Comparison of ENCODE assay signal across 20 cellular contexts in the genomic region with DNA sequence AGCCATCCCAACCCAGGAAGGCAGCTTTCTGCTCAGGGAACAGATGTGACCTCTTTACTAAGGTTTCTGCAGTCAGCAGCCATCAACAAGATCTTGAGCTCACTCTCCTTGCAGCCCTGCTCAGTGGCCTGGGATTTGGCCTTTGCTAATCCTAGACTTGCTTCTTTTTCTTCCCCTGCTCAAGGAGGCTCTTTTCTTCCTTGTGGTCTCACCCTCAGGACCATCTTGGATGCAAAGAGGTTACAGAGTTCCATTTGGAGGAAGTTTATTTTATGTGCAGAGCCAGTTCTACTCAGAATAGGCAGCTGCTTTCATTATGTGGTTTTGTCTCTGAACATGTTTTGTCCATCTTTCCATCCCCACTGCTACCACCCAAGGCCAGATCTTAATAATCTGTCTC. TPM values are rescaled to one million over a fixed set of nuclear protein-coding genes. Genes with fewer than 3 reads are reported as not detected.
DNase-seq lines count a peak whose midpoint lies in the region; ATAC-seq and TF ChIP-seq lines count a peak whose summit lies in the region.
"Had no signal": no experiment of that assay in that cellular context is flagged by ENCODE, and none has a peak within 500 bp of the region (broad histone marks: within the 10 kb centered on the region; RNA-seq: fewer than 3 reads in every experiment).

No MANE protein-coding gene starts in this region.

- no peak for ATAC-seq in activated naive CD8-positive, alpha-beta T cell treated with anti-CD3 and anti-CD28 coated beads, Interleukin-2, amount 50 U/mL, for 24 hours
- ATAC-seq in gastrocnemius medialis: peak in 1 of 2 donors; percentile 31
- ATAC-seq: GM23338; left lobe of liver; mucosa of descending colon; stimulated activated naive B cell treated with anti-CD40 and anti-IgM and Interleukin-4, amounts not matched to agents 10 μg/mL and 1 μg/mL and 100 μg/mL, for 72 hours had no signal

- peaks cover 84% of the 10 kb centered on the region for H3K4me1 Mint-ChIP-seq in activated naive CD8-positive, alpha-beta T cell (ENCODE audit: low read depth)
- peaks cover 66% of the 10 kb centered on the region for H3K4me1 Mint-ChIP-seq in activated naive CD8-positive, alpha-beta T cell treated with anti-CD3 and anti-CD28 coated beads, Interleukin-2, amount 50 U/mL, for 24 hours
- peaks cover 93 to 99% of the 10 kb centered on the region in 2 donors for H3K4me1 Mint-ChIP-seq in immature natural killer cell

- peak overlapping the region; percentile 30 for H3K27ac Mint-ChIP-seq in activated naive CD8-positive, alpha-beta T cell
- no peak overlapping the region for H3K27ac Mint-ChIP-seq in activated naive CD8-positive, alpha-beta T cell treated with anti-CD3 and anti-CD28 coated beads, Interleukin-2, amount 50 U/mL, for 24 hours
- H3K27ac Mint-ChIP-seq in immature natural killer cell: peak overlapping the region; percentile 50 to 89 (median 82)
- H3K27ac Mint-ChIP-seq: GM23338 had no signal

- no peak overlapping the region for H3K9ac ChIP-seq in KMS-11

- H3K27me3 Mint-ChIP-seq in activated naive CD8-positive, alpha-beta T cell: no peaks in the 10 kb centered on the region
- H3K27me3 Mint-ChIP-seq in activated naive CD8-positive, alpha-beta T cell treated with anti-CD3 and anti-CD28 coated beads, Interleukin-2, amount 50 U/mL, for 24 hours: no peaks in the 10 kb centered on the region
- peaks cover 0 to 11% (median 3%) of the 10 kb centered on the region in 3 donors for H3K27me3 Mint-ChIP-seq in immature natural killer cell (ENCODE audit: low read depth in 3 of 3)
- H3K27me3 Mint-ChIP-seq: activated naive CD8-positive, alpha-beta T cell treated with anti-CD3 and anti-CD28 coated beads for 36 hours; stimulated activated naive B cell treated with anti-CD40 and anti-IgM and Interleukin-4, amounts not matched to agents 10 μg/mL and 1 μg/mL and 100 μg/mL, for 72 hours had no signal

- peaks cover 100% of the 10 kb centered on the region for H3K79me2 ChIP-seq in KMS-11 (ENCODE audit: insufficient read depth, low read depth)

- no peak for TF ChIP-seq CTCF in KMS-11 (conservative IDR thresholded peaks at IDR 0.05; ENCODE audit: low read depth, low read length)
- TF ChIP-seq CTCF in gastrocnemius medialis (IDR thresholded peaks at IDR 0.05 in 4 of 5, conservative IDR thresholded peaks at IDR 0.05 in 1 of 5): no peak
- TF ChIP-seq CTCF in foreskin fibroblast (IDR thresholded peaks at IDR 0.05; ENCODE audit: low read depth, low read length): no peak

- H3K27me3 ChIP-seq in KMS-11 (ENCODE audit: insufficient read depth, low read depth) (no peaks in the 10 kb centered on the region), gastrocnemius medialis (no peaks in the 10 kb centered on the region)
- H3K27me3 ChIP-seq: heart left ventricle had no signal

- no peak for DNase-seq in activated naive CD8-positive, alpha-beta T cell treated with anti-CD3 and anti-CD28 coated beads, Interleukin-2, amount 50 U/mL, for 24 hours
- DNase-seq in immature natural killer cell (no peak), gastrocnemius medialis (no peak), foreskin fibroblast (no peak), DMS79 treated with DMSO at 0.1 percent for 48 hours (lab: John Stamatoyannopoulos, UW) (no peak)
- DNase-seq in NK-92 treated with Interleukin-12 subunit alpha and Interleukin-12 subunit beta, amount 100 ng/mL, for 24 hours (lab: John Stamatoyannopoulos, UW): no peak
- DNase-seq: activated CD4-positive, CD25-positive, alpha-beta regulatory T cell; activated naive CD8-positive, alpha-beta T cell treated with anti-CD3 and anti-CD28 coated beads for 36 hours; activated T-cell treated with anti-CD3 and anti-CD28 coated beads, Interleukin-2, amount 50 U/mL, for 48 hours; KBM-7; mucosa of descending colon; stimulated activated naive B cell treated with anti-CD40 and anti-IgM and Interleukin-4, amounts not matched to agents 10 μg/mL and 1 μg/mL and 100 μg/mL, for 72 hours had no signal

- H3K36me3 Mint-ChIP-seq in activated naive CD8-positive, alpha-beta T cell: no peaks in the 10 kb centered on the region
- peaks cover 5% of the 10 kb centered on the region for H3K36me3 Mint-ChIP-seq in activated naive CD8-positive, alpha-beta T cell treated with anti-CD3 and anti-CD28 coated beads, Interleukin-2, amount 50 U/mL, for 24 hours (ENCODE audit: low read depth)
- no peaks in the 10 kb centered on the region for H3K36me3 Mint-ChIP-seq in immature natural killer cell

- H4K20me1 ChIP-seq in KMS-11 (ENCODE audit: insufficient read depth): peaks cover 53% of the 10 kb centered on the region

- no peak overlapping the region for H2AFZ ChIP-seq in KMS-11 (ENCODE audit: low read depth)
- H2AFZ ChIP-seq: GM23338 had no signal

- no peak for TF ChIP-seq POLR2A in gastrocnemius medialis (IDR thresholded peaks at IDR 0.05)

- H3K9me3 Mint-ChIP-seq in activated naive CD8-positive, alpha-beta T cell (ENCODE audit: low read depth): no peaks in the 10 kb centered on the region
- no peaks in the 10 kb centered on the region for H3K9me3 Mint-ChIP-seq in activated naive CD8-positive, alpha-beta T cell treated with anti-CD3 and anti-CD28 coated beads, Interleukin-2, amount 50 U/mL, for 24 hours
- H3K9me3 Mint-ChIP-seq in immature natural killer cell: no peaks in the 10 kb centered on the region
- H3K9me3 Mint-ChIP-seq: activated naive CD8-positive, alpha-beta T cell treated with anti-CD3 and anti-CD28 coated beads for 36 hours; GM23338; stimulated activated naive B cell treated with anti-CD40 and anti-IgM and Interleukin-4, amounts not matched to agents 10 μg/mL and 1 μg/mL and 100 μg/mL, for 72 hours had no signal

- no peaks in the 10 kb centered on the region for H3K36me3 ChIP-seq in KMS-11 (ENCODE audit: insufficient read depth)
- no peaks in the 10 kb centered on the region for H3K36me3 ChIP-seq in gastrocnemius medialis

- H3K4me2 ChIP-seq in KMS-11: no peak overlapping the region
- H3K4me2 ChIP-seq: GM23338 had no signal

- H3K9me3 ChIP-seq in gastrocnemius medialis: no peaks in the 10 kb centered on the region
- H3K9me3 ChIP-seq: heart left ventricle, mucosa of descending colon had no signal

- H3K4me3 ChIP-seq in KMS-11 (IDR thresholded peaks at IDR 0.05; ENCODE audit: insufficient read depth, low read depth, low read length) (no peak overlapping the region), gastrocnemius medialis (no peak overlapping the region), foreskin fibroblast (ENCODE audit: low read depth in 1 of 2, low read length in 2 of 2) (no peak overlapping the region)
- H3K4me3 ChIP-seq: coronary artery, GM23338, heart left ventricle, mucosa of descending colon, SK-N-MC had no signal

- intact Hi-C loops in gastrocnemius medialis (cut with DNase I; ENCODE audit: low total_unique reads): loop anchor here (5.0 kb wide), 1 partner anchor 69 kb away; the partner anchor contains the start of gene EIF2S2

- peaks cover 94% of the 10 kb centered on the region for H3K4me1 ChIP-seq in KMS-11 (ENCODE audit: low read depth, poor library complexity, severe bottlenecking)
- peaks cover 80 to 96% of the 10 kb centered on the region in 2 donors for H3K4me1 ChIP-seq in gastrocnemius medialis

- in situ Hi-C loops in gastrocnemius medialis (cut with MboI; ENCODE audit: low sequenced_read_pairs in 4 of 4): loop anchor here in 1 of 4 donors (10.0 kb wide), 1 partner anchor 48 kb away; the partner anchor contains the start of gene RALY

- H3K27ac ChIP-seq in KMS-11 (peak overlapping the region; percentile 17; the same call in 1 of the 2 replicates), gastrocnemius medialis (peak overlapping the region; percentile 80 to 87 (median 84))
- H3K27ac ChIP-seq: C4-2B, coronary artery, SK-N-MC had no signal

- H3K4me3 Mint-ChIP-seq in activated naive CD8-positive, alpha-beta T cell: no peak overlapping the region
- no peak overlapping the region for H3K4me3 Mint-ChIP-seq in activated naive CD8-positive, alpha-beta T cell treated with anti-CD3 and anti-CD28 coated beads, Interleukin-2, amount 50 U/mL, for 24 hours
- no peak overlapping the region for H3K4me3 Mint-ChIP-seq in immature natural killer cell
- H3K4me3 Mint-ChIP-seq: activated naive CD8-positive, alpha-beta T cell treated with anti-CD3 and anti-CD28 coated beads for 36 hours; GM23338; stimulated activated naive B cell treated with anti-CD40 and anti-IgM and Interleukin-4, amounts not matched to agents 10 μg/mL and 1 μg/mL and 100 μg/mL, for 72 hours had no signal

RNA-seq across cellular contexts. Expression of gene RALY, which starts 49.3 kb away (rescaled TPM):
- polyA plus RNA-seq in immature natural killer cell: 100 to 1,000 TPM; 271 to 323 (median 273) TPM
- total RNA-seq in gastrocnemius medialis: 100 to 1,000 TPM in 2 of 4 donors, 10 to 100 TPM in 2; 69.0 to 119 (median 93.1) TPM
